ENCODE assay signal across 8 cellular contexts in the genomic region with DNA sequence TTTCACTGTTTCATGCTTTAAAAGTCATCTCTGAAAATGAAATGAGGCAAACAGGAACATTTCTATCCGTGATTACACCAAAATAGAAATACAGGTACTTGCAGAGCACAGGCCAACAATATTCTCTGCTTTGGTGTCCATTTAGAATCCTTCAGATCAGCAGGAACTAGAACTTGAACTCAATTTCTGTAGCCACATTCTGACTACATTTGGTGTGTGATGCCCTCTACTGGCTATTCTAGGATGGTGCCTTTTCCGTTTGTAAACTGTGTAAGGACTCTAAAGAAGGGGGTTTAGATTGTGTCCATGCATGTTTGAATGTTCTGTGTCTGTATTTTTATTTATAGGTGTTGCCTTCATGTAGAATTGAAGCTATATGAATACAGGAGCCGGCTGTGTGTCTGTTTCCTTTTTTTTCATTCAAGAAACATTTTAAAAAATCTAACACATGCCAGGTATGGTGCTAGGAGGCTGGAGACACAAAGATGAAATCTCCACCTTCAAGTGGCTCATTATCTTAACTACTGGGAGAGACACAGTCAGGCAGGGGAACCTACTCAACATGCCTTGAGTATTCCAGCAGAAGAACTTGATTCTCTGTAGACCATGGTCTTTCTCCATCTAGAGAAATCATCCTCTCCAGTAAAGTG. TPM values are rescaled to one million over a fixed set of nuclear protein-coding genes. Genes with fewer than 3 reads are reported as not detected.
DNase-seq lines count a peak whose midpoint lies in the region; ATAC-seq and TF ChIP-seq lines count a peak whose summit lies in the region.

No MANE protein-coding gene starts in this region.

- H3K27ac Mint-ChIP-seq in activated naive CD4-positive, alpha-beta T cell treated with anti-CD3 and anti-CD28 coated beads, Interleukin-2, amount 10 ng/mL, durations not matched to agents 7 days and 5 days: no peak overlapping the region

- TF ChIP-seq CTCF in parathyroid adenoma (IDR thresholded peaks at IDR 0.05): peak; percentile 65

- H2AFZ ChIP-seq in Karpas-422 (ENCODE audit: low read length) (no peak overlapping the region), parathyroid adenoma (no peak overlapping the region)

- H3K4me1 Mint-ChIP-seq in activated naive CD4-positive, alpha-beta T cell treated with anti-CD3 and anti-CD28 coated beads, Interleukin-2, amount 10 ng/mL, durations not matched to agents 7 days and 5 days: no peaks in the 10 kb centered on the region

- H3K4me2 ChIP-seq in Karpas-422 (ENCODE audit: low read depth, low read length, poor library complexity, severe bottlenecking) (no peak overlapping the region), parathyroid adenoma (ENCODE audit: low read length) (no peak overlapping the region)

- no peaks in the 10 kb centered on the region for H3K27me3 ChIP-seq in Karpas-422 (ENCODE audit: low read length)
- no peaks in the 10 kb centered on the region for H3K27me3 ChIP-seq in parathyroid adenoma (ENCODE audit: control insufficient read depth, insufficient read depth, low read length)

- H3K4me1 ChIP-seq in Karpas-422 (ENCODE audit: low read length) (peaks cover 28% of the 10 kb centered on the region), parathyroid adenoma (no peaks in the 10 kb centered on the region)

- no peaks in the 10 kb centered on the region for H3K9me3 Mint-ChIP-seq in activated naive CD4-positive, alpha-beta T cell treated with anti-CD3 and anti-CD28 coated beads, Interleukin-2, amount 10 ng/mL, durations not matched to agents 7 days and 5 days

- no peak overlapping the region for H3K9ac ChIP-seq in Karpas-422 (ENCODE audit: low read length)
- no peak overlapping the region for H3K9ac ChIP-seq in parathyroid adenoma

- H4K20me1 ChIP-seq in Karpas-422 (ENCODE audit: insufficient read depth, low read depth, low read length): no peaks in the 10 kb centered on the region

- H3K9me3 ChIP-seq in Karpas-422 (ENCODE audit: low read length) (no peaks in the 10 kb centered on the region), parathyroid adenoma (ENCODE audit: control insufficient read depth, low read length) (no peaks in the 10 kb centered on the region)

- peak; percentile 90 for ATAC-seq in GM21723 (IDR thresholded peaks at IDR 0.05; ENCODE audit: unreplicated experiment)

- no peak overlapping the region for H3K27ac ChIP-seq in Karpas-422 (ENCODE audit: low read length)
- H3K27ac ChIP-seq in parathyroid adenoma: no peak overlapping the region

- H3K9me2 ChIP-seq in Karpas-422 (replicated peaks; ENCODE audit: insufficient read depth, low read length): no peaks in the 10 kb centered on the region

- H3K27me3 Mint-ChIP-seq in activated naive CD4-positive, alpha-beta T cell treated with anti-CD3 and anti-CD28 coated beads, Interleukin-2, amount 10 ng/mL, durations not matched to agents 7 days and 5 days: peaks cover 21% of the 10 kb centered on the region

- H3K4me3 ChIP-seq in Karpas-422 (ENCODE audit: low read length): no peak overlapping the region
- H3K4me3 ChIP-seq in parathyroid adenoma (ENCODE audit: low read depth, low read length): no peak overlapping the region

- peak; percentile 74 for DNase-seq in Daoy (ENCODE audit: low read depth)
- DNase-seq in Karpas-422: peak; percentile 91
- DNase-seq in OCI-M1 (lab: John Stamatoyannopoulos, UW): peak; percentile 88
- DNase-seq in activated naive CD4-positive, alpha-beta T cell treated with anti-CD3 and anti-CD28 coated beads, Interleukin-2, amount 10 ng/mL, durations not matched to agents 7 days and 5 days: peak; percentile 68
- peak; percentile 89 for DNase-seq in globus pallidus (ENCODE audit: low spot score)
- DNase-seq in activated effector memory CD4-positive, alpha-beta T cell treated with Interleukin-2 at 50 U/mL for 16 hours: no peak

- no peaks in the 10 kb centered on the region for H3K79me2 ChIP-seq in Karpas-422 (ENCODE audit: low read length)
- H3K79me2 ChIP-seq in parathyroid adenoma: no peaks in the 10 kb centered on the region

- CTCF ChIA-PET in activated naive CD4-positive, alpha-beta T cell treated with anti-CD3 and anti-CD28 coated beads, Interleukin-2, amount 10 ng/mL, durations not matched to agents 7 days and 5 days (lab: Charles Lee): interaction anchor here (0.6 to 4.7 kb wide), 17 partner anchors 9 to 504 kb away, joined by 3 to 20 read pairs (median 4); a partner anchor contains a TSS

- no peak overlapping the region for H3K4me3 Mint-ChIP-seq in activated naive CD4-positive, alpha-beta T cell treated with anti-CD3 and anti-CD28 coated beads, Interleukin-2, amount 10 ng/mL, durations not matched to agents 7 days and 5 days

- no peaks in the 10 kb centered on the region for H3K36me3 Mint-ChIP-seq in activated naive CD4-positive, alpha-beta T cell treated with anti-CD3 and anti-CD28 coated beads, Interleukin-2, amount 10 ng/mL, durations not matched to agents 7 days and 5 days

- H3K36me3 ChIP-seq in Karpas-422 (ENCODE audit: insufficient read depth, low read length): no peaks in the 10 kb centered on the region
- H3K36me3 ChIP-seq in parathyroid adenoma (ENCODE audit: control insufficient read depth, insufficient read depth, low read length): no peaks in the 10 kb centered on the region

RNA-seq across cellular contexts. Expression of a gene that starts 7.6 kb away (rescaled TPM):
- 6.3 and 9.0 TPM in 2 replicates for total RNA-seq in Daoy (2014; rRNA removed; shearing (Covaris generic))
- 10.0 and 14.7 TPM in 2 replicates for total RNA-seq in Karpas-422 (2014; rRNA removed; shearing (Covaris generic); ENCODE audit: low replicate concordance)
